ENCODE assay signal across 8 cellular contexts in genomic region chr14:99320105-99320572, GRCh38. TPM values are rescaled to one million over a fixed set of nuclear protein-coding genes. Genes with fewer than 3 reads are reported as not detected.
DNase-seq lines count a peak whose midpoint lies in the region; ATAC-seq and TF ChIP-seq lines count a peak whose summit lies in the region.

No MANE protein-coding gene starts in this region.

- no peaks in the 10 kb centered on the region for H3K36me3 Mint-ChIP-seq in activated naive CD8-positive, alpha-beta T cell treated with anti-CD3 and anti-CD28 coated beads, Interleukin-2, amount 10 ng/mL, durations not matched to agents 7 days and 5 days

- no peaks in the 10 kb centered on the region for H3K27me3 Mint-ChIP-seq in activated naive CD8-positive, alpha-beta T cell treated with anti-CD3 and anti-CD28 coated beads, Interleukin-2, amount 10 ng/mL, durations not matched to agents 7 days and 5 days

- ATAC-seq in GM21723 (IDR thresholded peaks at IDR 0.05; ENCODE audit: unreplicated experiment) = peak; percentile 77
- ATAC-seq in activated naive CD8-positive, alpha-beta T cell treated with anti-CD3 and anti-CD28 coated beads, Interleukin-2, amount 10 ng/mL, durations not matched to agents 7 days and 5 days (ENCODE audit: low read depth) = peak; percentile 80

- H3K4me3 Mint-ChIP-seq in activated naive CD8-positive, alpha-beta T cell treated with anti-CD3 and anti-CD28 coated beads, Interleukin-2, amount 10 ng/mL, durations not matched to agents 7 days and 5 days = peak overlapping the region; percentile 22

- H4K20me1 ChIP-seq in SU-DHL-6 (ENCODE audit: low read depth, low read length) = no peaks in the 10 kb centered on the region

- H3K9ac ChIP-seq in SU-DHL-6 (ENCODE audit: low read length) = no peak overlapping the region

- H3K79me2 ChIP-seq in SU-DHL-6 (ENCODE audit: insufficient read depth, low read length) = no peaks in the 10 kb centered on the region

- TF ChIP-seq CTCF in SU-DHL-6 (IDR thresholded peaks at IDR 0.05; ENCODE audit: insufficient read depth, low read length, poor library complexity, severe bottlenecking) = peak; percentile 79

- no peak overlapping the region for H2AFZ ChIP-seq in SU-DHL-6 (ENCODE audit: low read depth, low read length, severe bottlenecking)

- POLR2A ChIA-PET in activated naive CD8-positive, alpha-beta T cell treated with anti-CD3 and anti-CD28 coated beads, Interleukin-2, amount 10 ng/mL, durations not matched to agents 7 days and 5 days (lab: Charles Lee) = interaction anchor here (0.6 kb wide), 1 partner anchor 1687 kb away, joined by 3 read pairs; no protein-coding TSS in a partner anchor

- no peaks in the 10 kb centered on the region for H3K9me2 ChIP-seq in SU-DHL-6 (replicated peaks; ENCODE audit: insufficient read depth, low read length)

- H3K9me3 Mint-ChIP-seq in activated naive CD8-positive, alpha-beta T cell treated with anti-CD3 and anti-CD28 coated beads, Interleukin-2, amount 10 ng/mL, durations not matched to agents 7 days and 5 days = no peaks in the 10 kb centered on the region

- H3K27ac ChIP-seq in SU-DHL-6 (ENCODE audit: low read depth, low read length) = no peak overlapping the region

- H3K27me3 ChIP-seq in SU-DHL-6 (ENCODE audit: low read length) = no peaks in the 10 kb centered on the region

- peak; percentile 86 for DNase-seq in ELF-1 (ENCODE audit: low read depth, low spot score)
- DNase-seq in M059J (ENCODE audit: low read depth) = peak; percentile 20
- peak; percentile 85 for DNase-seq in activated naive CD8-positive, alpha-beta T cell treated with anti-CD3 and anti-CD28 coated beads, Interleukin-2, amount 10 ng/mL, durations not matched to agents 7 days and 5 days
- peak; percentile 92 for DNase-seq in iPS-NIHi7 (ENCODE audit: extremely low spot score)
- peak; percentile 21 to 69 (median 49) for DNase-seq in stimulated activated CD4-positive, alpha-beta T cell treated with anti-CD3 and anti-CD28 coated beads, TNF-alpha, amount 100 ng/mL, for 1 hour (ENCODE audit: low read depth in 3 of 3, low spot score in 1 of 3)
- no peak for DNase-seq in globus pallidus (ENCODE audit: low spot score)

- H3K4me1 Mint-ChIP-seq in activated naive CD8-positive, alpha-beta T cell treated with anti-CD3 and anti-CD28 coated beads, Interleukin-2, amount 10 ng/mL, durations not matched to agents 7 days and 5 days = peaks cover 4% of the 10 kb centered on the region

- H3F3A ChIP-seq in SU-DHL-6 (ENCODE audit: insufficient read depth) = no peaks in the 10 kb centered on the region

- no peaks in the 10 kb centered on the region for H3K36me3 ChIP-seq in SU-DHL-6 (ENCODE audit: low read length)

- H3K4me3 ChIP-seq in SU-DHL-6 (ENCODE audit: insufficient read depth, low read length, poor library complexity, severe bottlenecking) = no peak overlapping the region

- H3K27ac Mint-ChIP-seq in activated naive CD8-positive, alpha-beta T cell treated with anti-CD3 and anti-CD28 coated beads, Interleukin-2, amount 10 ng/mL, durations not matched to agents 7 days and 5 days = no peak overlapping the region

- no peak overlapping the region for H3K4me2 ChIP-seq in SU-DHL-6 (ENCODE audit: low read depth, low read length, poor library complexity, severe bottlenecking)

- H3K9me3 ChIP-seq in SU-DHL-6 (ENCODE audit: insufficient read depth, low read length) = no peaks in the 10 kb centered on the region

RNA-seq across cellular contexts. Expression of gene BCL11B, which starts 48.1 kb away (rescaled TPM):
- 0.02 TPM in 1 of 2 replicates, not detected in the other for total RNA-seq in M059J (2014; rRNA removed; shearing (Covaris generic))
- 100 to 1,000 TPM in 1 of 2 experiments, 10 to 100 TPM in 1; 99.5 to 104 TPM for total RNA-seq in activated naive CD8-positive, alpha-beta T cell treated with anti-CD3 and anti-CD28 coated beads, Interleukin-2, amount 10 ng/mL, durations not matched to agents 7 days and 5 days

Comparison
In these comparisons a context has a peak if more than half of its experiments do, and no peak if none do; other contexts are left out.
1. RNA of gene BCL11B, which starts 48.1 kb away (total RNA-seq): 99.5 to 104 TPM in activated naive CD8-positive, alpha-beta T cell treated with anti-CD3 and anti-CD28 coated beads, Interleukin-2, amount 10 ng/mL, durations not matched to agents 7 days and 5 days; 0.02 TPM in M059J; every median in the first group is over 10 times any median in the second.